Comparison of ENCODE assay signal across 17 cellular contexts in genomic region chr16:69599731-69600130, GRCh38. TPM values are rescaled to one million over a fixed set of nuclear protein-coding genes. Genes with fewer than 3 reads are reported as not detected.
DNase-seq lines count a peak whose midpoint lies in the region; ATAC-seq and TF ChIP-seq lines count a peak whose summit lies in the region.
"Had no signal": no experiment of that assay in that cellular context is flagged by ENCODE, and none has a peak within 500 bp of the region (broad histone marks: within the 10 kb centered on the region; RNA-seq: fewer than 3 reads in every experiment).

No MANE protein-coding gene starts in this region.

- DNase-seq in activated naive CD4-positive, alpha-beta T cell treated with anti-CD3 and anti-CD28 coated beads, Interleukin-2, amount 50 U/mL, for 72 hours (ENCODE audit: low spot score in 2 of 2) = no peak
- DNase-seq in activated naive CD4-positive, alpha-beta T cell treated with anti-CD3 and anti-CD28 coated beads, Interleukin-2, amount 50 U/mL, for 16 hours = no peak
- DNase-seq in PC-3 (no peak), trophoblast cell (no peak), DMS 273 treated with DMSO at 0.1 percent for 48 hours (lab: John Stamatoyannopoulos, UW) (no peak), putamen (ENCODE audit: low spot score) (no peak), MM.1S (no peak)
- no peak for DNase-seq in central memory CD8-positive, alpha-beta T cell (ENCODE audit: low spot score in 2 of 2)
- DNase-seq: 8988T; CD8-positive, alpha-beta memory T cell; KG1; NCI-H1105 treated with DMSO at 0.1 percent for 48 hours; NCI-H2029; NCI-H510A; NCI-H82 had no signal

- peak overlapping the region; percentile 9 to 20 for H3K27ac Mint-ChIP-seq in activated naive CD4-positive, alpha-beta T cell treated with anti-CD3 and anti-CD28 coated beads, Interleukin-2, amount 50 U/mL, for 72 hours
- H3K27ac Mint-ChIP-seq in central memory CD8-positive, alpha-beta T cell (ENCODE audit: low read depth) = peak overlapping the region; percentile 2

- H3K9me3 ChIP-seq in PC-3 (ENCODE audit: low read length) = no peaks in the 10 kb centered on the region
- H3K9me3 ChIP-seq in trophoblast cell (ENCODE audit: insufficient read depth, low read depth, low read length) = no peaks in the 10 kb centered on the region
- H3K9me3 ChIP-seq in MM.1S (replicated peaks; ENCODE audit: insufficient read depth, low read length) = no peaks in the 10 kb centered on the region
- H3K9me3 ChIP-seq: BLaER1 had no signal

- no peak overlapping the region for H4K12ac ChIP-seq in trophoblast cell (ENCODE audit: low read depth, low read length)

- H3F3A ChIP-seq in PC-3 (ENCODE audit: low read length, unreplicated experiment) (no peaks in the 10 kb centered on the region), MM.1S (ENCODE audit: insufficient read depth, low read length) (no peaks in the 10 kb centered on the region)

- no CpG with 5 or more reads among the region's 1 CpG for WGBS in trophoblast cell (ENCODE audit: extremely low coverage, insufficient coverage, insufficient read length)

- H3K79me2 ChIP-seq in PC-3 (ENCODE audit: low read length) (peaks cover 88% of the 10 kb centered on the region), trophoblast cell (ENCODE audit: control insufficient read depth, insufficient read depth, low read length, poor library complexity) (no peaks in the 10 kb centered on the region), MM.1S (ENCODE audit: low read length) (peaks cover 25% of the 10 kb centered on the region)

- H2BK5ac ChIP-seq in trophoblast cell (ENCODE audit: low read depth, low read length, poor library complexity) = no peak overlapping the region

- intact Hi-C loops in PC-3 (cut with micrococcal nuclease) = no loop called here

- H3K9me2 ChIP-seq in PC-3 (replicated peaks; ENCODE audit: low read length) = no peaks in the 10 kb centered on the region
- H3K9me2 ChIP-seq in MM.1S (replicated peaks; ENCODE audit: insufficient read depth, low read length) = no peaks in the 10 kb centered on the region

- H3K4ac ChIP-seq in trophoblast cell (ENCODE audit: low read depth, low read length) = peak overlapping the region; percentile 46

- H2AFZ ChIP-seq in PC-3 (ENCODE audit: low read length) = no peak overlapping the region
- no peak overlapping the region for H2AFZ ChIP-seq in trophoblast cell (ENCODE audit: insufficient read depth, low read length, poor library complexity)
- no peak overlapping the region for H2AFZ ChIP-seq in MM.1S (ENCODE audit: low read length)

- H3K9me3 Mint-ChIP-seq in activated naive CD4-positive, alpha-beta T cell treated with anti-CD3 and anti-CD28 coated beads, Interleukin-2, amount 50 U/mL, for 72 hours = no peaks in the 10 kb centered on the region
- H3K9me3 Mint-ChIP-seq in central memory CD8-positive, alpha-beta T cell = no peaks in the 10 kb centered on the region
- H3K9me3 Mint-ChIP-seq: CD8-positive, alpha-beta memory T cell had no signal

- no peak overlapping the region for H3K14ac ChIP-seq in trophoblast cell (ENCODE audit: low read length)

- ATAC-seq in activated naive CD4-positive, alpha-beta T cell treated with anti-CD3 and anti-CD28 coated beads, Interleukin-2, amount 50 U/mL, for 72 hours = no peak
- ATAC-seq in PC-3 = no peak
- ATAC-seq in central memory CD8-positive, alpha-beta T cell (replicated peaks; ENCODE audit: extremely low read depth, poor library complexity, severe bottlenecking) = no peak

- H3K4me3 ChIP-seq in PC-3 (ENCODE audit: low read length) (no peak overlapping the region), trophoblast cell (ENCODE audit: low read depth, low read length) (no peak overlapping the region), MM.1S (ENCODE audit: low read length) (no peak overlapping the region)
- H3K4me3 ChIP-seq: BLaER1 had no signal

- peaks cover 2% of the 10 kb centered on the region; the same call in 1 of the 2 replicates for H4K20me1 ChIP-seq in PC-3 (ENCODE audit: low read length)
- H4K20me1 ChIP-seq in MM.1S (ENCODE audit: insufficient read depth, low read length) = peaks cover 8% of the 10 kb centered on the region; the same call in 1 of the 2 replicates

- H3K36me3 Mint-ChIP-seq in activated naive CD4-positive, alpha-beta T cell treated with anti-CD3 and anti-CD28 coated beads, Interleukin-2, amount 50 U/mL, for 72 hours = no peaks in the 10 kb centered on the region
- peaks cover 4% of the 10 kb centered on the region for H3K36me3 Mint-ChIP-seq in central memory CD8-positive, alpha-beta T cell (ENCODE audit: insufficient read depth)

- H3K4me1 ChIP-seq in PC-3 (ENCODE audit: insufficient read depth, low read length) (peaks cover 6% of the 10 kb centered on the region; the same call in 1 of the 2 replicates), trophoblast cell (ENCODE audit: control insufficient read depth in 1 of 2, insufficient read depth in 2 of 2, low read length in 2 of 2) (peaks cover 0 to 2% of the 10 kb centered on the region in 2 experiments), MM.1S (ENCODE audit: low read length) (no peaks in the 10 kb centered on the region)
- H3K4me1 ChIP-seq: BLaER1 had no signal

- POLR2A ChIA-PET in PC-3 (lab: Charles Lee; ENCODE audit: unreplicated experiment) = no interaction called here

- TF ChIP-seq CTCF in PC-3 (conservative IDR thresholded peaks at IDR 0.05; ENCODE audit: low read depth, low read length) (no peak), MM.1S (IDR thresholded peaks at IDR 0.05; ENCODE audit: low read length) (no peak)

- no peaks in the 10 kb centered on the region for H3K36me3 ChIP-seq in PC-3 (ENCODE audit: low read depth, low read length)
- H3K36me3 ChIP-seq in trophoblast cell (ENCODE audit: control insufficient read depth in 1 of 2, insufficient read depth in 2 of 2, low read length in 2 of 2) = peaks cover 2 to 3% of the 10 kb centered on the region in 2 experiments
- no peaks in the 10 kb centered on the region for H3K36me3 ChIP-seq in MM.1S (replicated peaks; ENCODE audit: insufficient read depth, low read length)

- H3K27me3 ChIP-seq in PC-3 (ENCODE audit: low read length) (no peaks in the 10 kb centered on the region), trophoblast cell (ENCODE audit: insufficient read depth, low read length) (no peaks in the 10 kb centered on the region), MM.1S (replicated peaks; ENCODE audit: insufficient read depth, low read length) (no peaks in the 10 kb centered on the region)
- H3K27me3 ChIP-seq: BLaER1 had no signal

- H3K4me2 ChIP-seq in PC-3 (ENCODE audit: low read length) (no peak overlapping the region), trophoblast cell (ENCODE audit: low read length) (no peak overlapping the region), MM.1S (ENCODE audit: low read depth, low read length) (no peak overlapping the region)
- H3K4me2 ChIP-seq: BLaER1 had no signal

- H3K9ac ChIP-seq in PC-3 (ENCODE audit: low read length) (no peak overlapping the region), trophoblast cell (ENCODE audit: low read length) (no peak overlapping the region), MM.1S (ENCODE audit: low read length) (no peak overlapping the region)
- H3K9ac ChIP-seq: BLaER1 had no signal

- H3K23ac ChIP-seq in trophoblast cell (ENCODE audit: low read length) = no peak overlapping the region

- no peak overlapping the region for H3K4me3 Mint-ChIP-seq in central memory CD8-positive, alpha-beta T cell
- H3K4me3 Mint-ChIP-seq: CD8-positive, alpha-beta memory T cell had no signal

- no peak overlapping the region for H2AK5ac ChIP-seq in trophoblast cell (ENCODE audit: low read length)

- no peak overlapping the region for H4K91ac ChIP-seq in trophoblast cell (ENCODE audit: low read depth, low read length)

- no peaks in the 10 kb centered on the region for H3K27me3 Mint-ChIP-seq in central memory CD8-positive, alpha-beta T cell
- H3K27me3 Mint-ChIP-seq: CD8-positive, alpha-beta memory T cell had no signal

- no peaks in the 10 kb centered on the region for H3K79me1 ChIP-seq in trophoblast cell (ENCODE audit: low read length)

- H2BK120ac ChIP-seq in trophoblast cell (ENCODE audit: insufficient read depth, low read length, poor library complexity) = no peak overlapping the region

- H4K8ac ChIP-seq in trophoblast cell (ENCODE audit: low read depth, low read length) = no peak overlapping the region

- CTCF ChIA-PET in PC-3 (lab: Charles Lee) = no interaction called here

- H3K18ac ChIP-seq in trophoblast cell (ENCODE audit: low read length) = no peak overlapping the region

- H3K4me1 Mint-ChIP-seq in central memory CD8-positive, alpha-beta T cell = peaks cover 30% of the 10 kb centered on the region

- H3K27ac ChIP-seq in PC-3 (ENCODE audit: low read length) (no peak overlapping the region), trophoblast cell (ENCODE audit: low read depth, low read length) (no peak overlapping the region), MM.1S (ENCODE audit: low read length) (no peak overlapping the region)
- H3K27ac ChIP-seq: BLaER1, HL-60 had no signal

- BruUV-seq in PC-3 (replicated peaks; lab: Mats Ljungman, UMichigan) = TSS peak; percentile 15

- H2BK12ac ChIP-seq in trophoblast cell (ENCODE audit: low read length) = no peak overlapping the region

RNA-seq across cellular contexts. Expression of gene NFAT5, which starts 34.0 kb away (rescaled TPM):
- total RNA-seq in activated naive CD4-positive, alpha-beta T cell treated with anti-CD3 and anti-CD28 coated beads, Interleukin-2, amount 50 U/mL, for 72 hours = 10 to 100 TPM; 37.6 to 75.5 TPM
- total RNA-seq in PC-3 (2014; rRNA removed) = 11.4 and 14.3 TPM in 2 replicates
- 26.0 and 26.1 TPM in 2 replicates for polyA plus RNA-seq in trophoblast cell (2013)
